In the genomic region with DNA sequence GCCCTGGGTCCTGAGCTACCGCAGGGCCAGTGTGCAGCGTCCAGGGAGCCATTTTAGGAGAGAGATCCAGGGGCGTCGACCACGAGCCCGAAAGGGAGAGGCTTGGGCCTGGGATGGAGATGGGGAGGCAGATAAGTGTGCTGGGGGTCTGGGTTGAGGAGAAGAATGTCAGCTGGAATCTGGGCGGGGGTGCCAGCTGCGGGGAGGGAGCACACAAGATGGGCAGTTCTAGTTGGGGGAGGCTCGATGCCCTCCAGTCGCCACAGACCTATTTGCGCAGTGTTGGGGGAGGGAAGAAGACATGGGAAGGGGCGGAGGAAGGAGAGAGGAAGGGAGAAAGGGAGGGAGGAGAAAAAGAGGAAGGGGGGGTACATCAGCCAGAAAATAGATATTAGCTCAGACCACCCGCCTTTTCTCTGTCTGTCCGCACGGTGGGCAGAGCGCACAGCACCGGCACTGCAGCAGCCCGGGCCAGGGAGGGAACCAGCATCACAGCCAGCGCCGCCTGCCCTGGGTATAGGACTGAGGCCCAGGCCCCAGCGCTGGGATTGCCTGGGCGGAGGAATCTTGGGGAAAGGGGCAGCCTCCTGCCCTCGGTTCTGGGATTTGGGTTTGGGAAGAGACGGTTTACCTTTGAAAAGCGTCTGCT, we compare ENCODE assay signal across 14 cellular contexts. TPM values are rescaled to one million over a fixed set of nuclear protein-coding genes. Genes with fewer than 3 reads are reported as not detected.
DNase-seq lines count a peak whose midpoint lies in the region; ATAC-seq and TF ChIP-seq lines count a peak whose summit lies in the region.
"Had no signal": no experiment of that assay in that cellular context is flagged by ENCODE, and none has a peak within 500 bp of the region (broad histone marks: within the 10 kb centered on the region; RNA-seq: fewer than 3 reads in every experiment).

No MANE protein-coding gene starts in this region.

- H3K9ac ChIP-seq in skeletal muscle satellite cell (ENCODE audit: low read depth, low read length) = no peak overlapping the region

- H3K9me3 ChIP-seq in hepatocyte (ENCODE audit: low read depth) (no peaks in the 10 kb centered on the region), skeletal muscle satellite cell (replicated peaks; ENCODE audit: low read length) (no peaks in the 10 kb centered on the region)
- H3K9me3 ChIP-seq: upper lobe of right lung had no signal

- H3K9me2 ChIP-seq in hepatocyte (replicated peaks; ENCODE audit: insufficient read depth) = no peaks in the 10 kb centered on the region

- H2AFZ ChIP-seq in hepatocyte = no peak overlapping the region

- peaks cover 94% of the 10 kb centered on the region for H3K27me3 ChIP-seq in hepatocyte
- H3K27me3 ChIP-seq in skeletal muscle satellite cell (ENCODE audit: control insufficient read depth, insufficient read depth, low read length) = peaks cover 93% of the 10 kb centered on the region

- no peaks in the 10 kb centered on the region for H3K4me1 ChIP-seq in hepatocyte (ENCODE audit: insufficient read depth)
- peaks cover 18% of the 10 kb centered on the region for H3K4me1 ChIP-seq in skeletal muscle satellite cell (ENCODE audit: control insufficient read depth, insufficient read depth, low read length)
- H3K4me1 ChIP-seq: upper lobe of right lung had no signal

- H3K4me2 ChIP-seq in hepatocyte = peak overlapping the region; percentile 91
- peak overlapping the region; percentile 62 for H3K4me2 ChIP-seq in skeletal muscle satellite cell (ENCODE audit: low read length)

- CTCF ChIA-PET in activated CD8-positive, alpha-beta T cell treated with anti-CD3 and anti-CD28 coated beads, Interleukin-2, amount 10 ng/mL, durations not matched to agents 7 days and 5 days (lab: Charles Lee) = interaction anchor here (0.7 to 0.8 kb wide), 2 partner anchors 21 to 30 kb away, joined by 3 read pairs; no protein-coding TSS in a partner anchor
- CTCF ChIA-PET in activated CD8-positive, alpha-beta T cell treated with anti-CD3 and anti-CD28 coated beads for 36 hours (lab: Charles Lee) = interaction anchor here (0.6 to 2.8 kb wide), 5 partner anchors 9 to 55 kb away, joined by 3 to 15 read pairs (median 4); no protein-coding TSS in a partner anchor

- peaks cover 13% of the 10 kb centered on the region for H4K20me1 ChIP-seq in hepatocyte (ENCODE audit: insufficient read depth, poor library complexity, severe bottlenecking)

- POLR2A ChIA-PET in activated CD8-positive, alpha-beta T cell treated with anti-CD3 and anti-CD28 coated beads, Interleukin-2, amount 10 ng/mL, durations not matched to agents 7 days and 5 days (lab: Charles Lee) = no interaction called here
- POLR2A ChIA-PET in activated CD8-positive, alpha-beta T cell treated with anti-CD3 and anti-CD28 coated beads for 36 hours (lab: Charles Lee) = interaction anchor here (1.6 kb wide), 1 partner anchor 25 kb away, joined by 5 read pairs; no protein-coding TSS in a partner anchor

- intact Hi-C loops in activated CD8-positive, alpha-beta T cell treated with anti-CD3 and anti-CD28 coated beads for 36 hours (cut with micrococcal nuclease) = no loop called here

- H3K36me3 Mint-ChIP-seq in activated CD8-positive, alpha-beta T cell treated with anti-CD3 and anti-CD28 coated beads, Interleukin-2, amount 10 ng/mL, durations not matched to agents 7 days and 5 days (ENCODE audit: low read depth) = peaks cover 6% of the 10 kb centered on the region
- H3K36me3 Mint-ChIP-seq in activated CD8-positive, alpha-beta T cell treated with anti-CD3 and anti-CD28 coated beads for 36 hours (ENCODE audit: low read depth) = peaks cover 3% of the 10 kb centered on the region
- H3K36me3 Mint-ChIP-seq: T-cell had no signal

- 10% methylated on average over 21 of the region's 25 CpGs for WGBS in hepatocyte (ENCODE audit: low lambda C conversion rate, missing lambda C conversion rate)

- H3K27ac Mint-ChIP-seq in activated CD8-positive, alpha-beta T cell treated with anti-CD3 and anti-CD28 coated beads, Interleukin-2, amount 10 ng/mL, durations not matched to agents 7 days and 5 days = peak overlapping the region; percentile 55
- H3K27ac Mint-ChIP-seq in activated CD8-positive, alpha-beta T cell treated with anti-CD3 and anti-CD28 coated beads for 36 hours = no peak overlapping the region

- ATAC-seq in activated CD8-positive, alpha-beta T cell treated with anti-CD3 and anti-CD28 coated beads, Interleukin-2, amount 10 ng/mL, durations not matched to agents 7 days and 5 days = no peak
- no peak for ATAC-seq in activated CD8-positive, alpha-beta T cell treated with anti-CD3 and anti-CD28 coated beads for 36 hours
- ATAC-seq in HG02938 (IDR thresholded peaks at IDR 0.05; ENCODE audit: unreplicated experiment) (no peak), HG02884 (IDR thresholded peaks at IDR 0.05; ENCODE audit: unreplicated experiment) (no peak)
- ATAC-seq: T-cell, upper lobe of right lung had no signal

- H3K4me3 Mint-ChIP-seq in activated CD8-positive, alpha-beta T cell treated with anti-CD3 and anti-CD28 coated beads, Interleukin-2, amount 10 ng/mL, durations not matched to agents 7 days and 5 days = no peak overlapping the region
- H3K4me3 Mint-ChIP-seq in activated CD8-positive, alpha-beta T cell treated with anti-CD3 and anti-CD28 coated beads for 36 hours = no peak overlapping the region

- H3K36me3 ChIP-seq in hepatocyte (replicated peaks; ENCODE audit: insufficient read depth, low read depth) = no peaks in the 10 kb centered on the region
- H3K36me3 ChIP-seq in skeletal muscle satellite cell (ENCODE audit: insufficient read depth, low read length) = no peaks in the 10 kb centered on the region
- H3K36me3 ChIP-seq: upper lobe of right lung had no signal

- peaks cover 10% of the 10 kb centered on the region for H3K4me1 Mint-ChIP-seq in activated CD8-positive, alpha-beta T cell treated with anti-CD3 and anti-CD28 coated beads, Interleukin-2, amount 10 ng/mL, durations not matched to agents 7 days and 5 days (ENCODE audit: low read depth)
- H3K4me1 Mint-ChIP-seq in activated CD8-positive, alpha-beta T cell treated with anti-CD3 and anti-CD28 coated beads for 36 hours (ENCODE audit: low read depth) = peaks cover 23% of the 10 kb centered on the region

- peak overlapping the region; percentile 70 for H3K4me3 ChIP-seq in hepatocyte
- peak overlapping the region; percentile 46 for H3K4me3 ChIP-seq in skeletal muscle satellite cell (ENCODE audit: low read length)
- H3K4me3 ChIP-seq: lung, upper lobe of right lung had no signal

- DNase-seq in activated CD8-positive, alpha-beta T cell treated with anti-CD3 and anti-CD28 coated beads, Interleukin-2, amount 10 ng/mL, durations not matched to agents 7 days and 5 days = no peak
- no peak for DNase-seq in activated CD8-positive, alpha-beta T cell treated with anti-CD3 and anti-CD28 coated beads for 36 hours
- DNase-seq in NCI-H2227 treated with DMSO at 0.1 percent for 48 hours (lab: John Stamatoyannopoulos, UW) (peak; percentile 35), hepatocyte (ENCODE audit: low spot score) (no peak), NCI-H2107 (lab: John Stamatoyannopoulos, UW) (no peak)
- DNase-seq: effector memory CD4-positive, alpha-beta T cell; T-cell; upper lobe of right lung had no signal

- peaks cover 60% of the 10 kb centered on the region for H3K79me2 ChIP-seq in hepatocyte

- H3K27ac ChIP-seq in hepatocyte = peak overlapping the region; percentile 93
- H3K27ac ChIP-seq: HL-60, upper lobe of right lung had no signal

- H3K27me3 Mint-ChIP-seq in activated CD8-positive, alpha-beta T cell treated with anti-CD3 and anti-CD28 coated beads, Interleukin-2, amount 10 ng/mL, durations not matched to agents 7 days and 5 days (ENCODE audit: low read depth) = peaks cover 82% of the 10 kb centered on the region
- peaks cover 85% of the 10 kb centered on the region for H3K27me3 Mint-ChIP-seq in activated CD8-positive, alpha-beta T cell treated with anti-CD3 and anti-CD28 coated beads for 36 hours

- no peak for TF ChIP-seq CTCF in activated CD8-positive, alpha-beta T cell treated with anti-CD3 and anti-CD28 coated beads for 36 hours (IDR thresholded peaks at IDR 0.05)
- no peak for TF ChIP-seq CTCF in hepatocyte (IDR thresholded peaks at IDR 0.05; ENCODE audit: poor library complexity)

- no peaks in the 10 kb centered on the region for H3K9me3 Mint-ChIP-seq in activated CD8-positive, alpha-beta T cell treated with anti-CD3 and anti-CD28 coated beads, Interleukin-2, amount 10 ng/mL, durations not matched to agents 7 days and 5 days (ENCODE audit: insufficient read depth)
- peaks cover 2% of the 10 kb centered on the region for H3K9me3 Mint-ChIP-seq in activated CD8-positive, alpha-beta T cell treated with anti-CD3 and anti-CD28 coated beads for 36 hours
- H3K9me3 Mint-ChIP-seq: T-cell had no signal

RNA-seq across cellular contexts. Expression of a gene that starts 1.9 kb away (rescaled TPM):
- total RNA-seq in activated CD8-positive, alpha-beta T cell treated with anti-CD3 and anti-CD28 coated beads, Interleukin-2, amount 10 ng/mL, durations not matched to agents 7 days and 5 days = not detected
- total RNA-seq in activated CD8-positive, alpha-beta T cell treated with anti-CD3 and anti-CD28 coated beads for 36 hours = not detected
- total RNA-seq in hepatocyte = 5.7 and 6.3 TPM in 2 replicates
- polyA plus RNA-seq in hepatocyte = 9.9 and 11.5 TPM in 2 replicates
- not detected in 2 replicates for total RNA-seq in skeletal muscle satellite cell (2012; rRNA removed)
- total RNA-seq: activated CD8-positive, alpha-beta memory T cell treated with anti-CD3 and anti-CD28 coated beads for 36 hours; lung; T-cell; upper lobe of right lung had no signal
- polyA plus RNA-seq: lung had no signal

RNA-seq across cellular contexts. Expression of a gene that starts 5.6 kb away (rescaled TPM):
- not detected for total RNA-seq in activated CD8-positive, alpha-beta T cell treated with anti-CD3 and anti-CD28 coated beads, Interleukin-2, amount 10 ng/mL, durations not matched to agents 7 days and 5 days
- not detected for total RNA-seq in activated CD8-positive, alpha-beta T cell treated with anti-CD3 and anti-CD28 coated beads for 36 hours
- total RNA-seq in hepatocyte = 17.9 and 29.0 TPM in 2 replicates
- polyA plus RNA-seq in hepatocyte = 3.1 and 3.3 TPM in 2 replicates
- not detected in 2 replicates for total RNA-seq in skeletal muscle satellite cell (2012; rRNA removed)
- total RNA-seq: activated CD8-positive, alpha-beta memory T cell treated with anti-CD3 and anti-CD28 coated beads for 36 hours; lung; T-cell; upper lobe of right lung had no signal
- polyA plus RNA-seq: lung had no signal

RNA-seq across cellular contexts. Expression of a gene that starts 11.4 kb away (rescaled TPM):
- not detected for total RNA-seq in activated CD8-positive, alpha-beta T cell treated with anti-CD3 and anti-CD28 coated beads, Interleukin-2, amount 10 ng/mL, durations not matched to agents 7 days and 5 days
- not detected for total RNA-seq in activated CD8-positive, alpha-beta T cell treated with anti-CD3 and anti-CD28 coated beads for 36 hours
- total RNA-seq in hepatocyte = 8.5 and 11.7 TPM in 2 replicates
- 5.1 and 9.9 TPM in 2 replicates for polyA plus RNA-seq in hepatocyte
- total RNA-seq in skeletal muscle satellite cell (2012; rRNA removed) = 0.22 and 0.25 TPM in 2 replicates
- total RNA-seq: activated CD8-positive, alpha-beta memory T cell treated with anti-CD3 and anti-CD28 coated beads for 36 hours; T-cell had no signal

RNA-seq across cellular contexts. Expression of a gene that starts 12.7 kb away (rescaled TPM):
- total RNA-seq in activated CD8-positive, alpha-beta T cell treated with anti-CD3 and anti-CD28 coated beads, Interleukin-2, amount 10 ng/mL, durations not matched to agents 7 days and 5 days = not detected
- not detected for total RNA-seq in activated CD8-positive, alpha-beta T cell treated with anti-CD3 and anti-CD28 coated beads for 36 hours
- total RNA-seq in hepatocyte = 33.9 and 37.2 TPM in 2 replicates
- polyA plus RNA-seq in hepatocyte = 19.3 and 24.7 TPM in 2 replicates
- not detected in 2 replicates for total RNA-seq in skeletal muscle satellite cell (2012; rRNA removed)
- total RNA-seq: activated CD8-positive, alpha-beta memory T cell treated with anti-CD3 and anti-CD28 coated beads for 36 hours; lung; T-cell; upper lobe of right lung had no signal
- polyA plus RNA-seq: lung had no signal

RNA-seq across cellular contexts. Expression of a gene that starts 17.3 kb away (rescaled TPM):
- total RNA-seq in activated CD8-positive, alpha-beta T cell treated with anti-CD3 and anti-CD28 coated beads, Interleukin-2, amount 10 ng/mL, durations not matched to agents 7 days and 5 days = not detected
- total RNA-seq in activated CD8-positive, alpha-beta T cell treated with anti-CD3 and anti-CD28 coated beads for 36 hours = not detected
- total RNA-seq in hepatocyte = 2.4 and 2.9 TPM in 2 replicates
- 3.0 and 4.7 TPM in 2 replicates for polyA plus RNA-seq in hepatocyte
- 1.1 and 1.3 TPM in 2 replicates for total RNA-seq in skeletal muscle satellite cell (2012; rRNA removed)
- total RNA-seq: activated CD8-positive, alpha-beta memory T cell treated with anti-CD3 and anti-CD28 coated beads for 36 hours had no signal

Comparison
In these comparisons a context has a peak if more than half of its experiments do, and no peak if none do; other contexts are left out.
1. RNA of a gene that starts 5.6 kb away (total RNA-seq): 17.9 to 29.0 TPM in hepatocyte; not detected in activated CD8-positive, alpha-beta T cell treated with anti-CD3 and anti-CD28 coated beads, Interleukin-2, amount 10 ng/mL, durations not matched to agents 7 days and 5 days and not detected in activated CD8-positive, alpha-beta T cell treated with anti-CD3 and anti-CD28 coated beads for 36 hours; every median in the first group is over 10 times any median in the second.